13 cellular contexts compared by ENCODE assay signal in the genomic region with DNA sequence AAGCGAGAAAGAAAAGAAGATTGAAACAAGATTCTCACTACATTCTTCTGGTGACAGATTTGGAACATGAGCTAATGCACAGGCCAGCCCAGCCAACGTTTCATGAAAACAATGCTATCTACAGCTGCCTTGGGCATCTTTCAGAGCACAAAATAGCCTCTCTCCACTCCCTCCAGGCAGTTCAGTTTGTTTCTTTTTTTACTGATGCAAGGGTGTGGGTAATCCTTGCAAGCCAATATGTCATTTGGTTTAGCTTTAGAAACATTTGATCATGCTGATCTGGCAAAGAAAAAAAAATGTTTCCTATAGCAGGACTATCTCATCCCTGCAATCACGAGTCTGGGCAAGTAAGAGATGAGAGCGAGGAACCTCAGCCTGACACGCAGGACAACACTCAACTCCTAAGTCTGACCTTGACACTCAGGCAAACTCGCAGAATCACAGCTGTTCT. TPM values are rescaled to one million over a fixed set of nuclear protein-coding genes. Genes with fewer than 3 reads are reported as not detected.
DNase-seq lines count a peak whose midpoint lies in the region; ATAC-seq and TF ChIP-seq lines count a peak whose summit lies in the region.
"Had no signal": no experiment of that assay in that cellular context is flagged by ENCODE, and none has a peak within 500 bp of the region (broad histone marks: within the 10 kb centered on the region; RNA-seq: fewer than 3 reads in every experiment).

No MANE protein-coding gene starts in this region.

- H3K9me3 ChIP-seq in RWPE2 (ENCODE audit: severe bottlenecking) (no peaks in the 10 kb centered on the region), esophagus muscularis mucosa (no peaks in the 10 kb centered on the region), suprapubic skin (no peaks in the 10 kb centered on the region)

- H3K4me1 ChIP-seq in RWPE2 (ENCODE audit: insufficient read depth, poor library complexity, severe bottlenecking) = peaks cover 10% of the 10 kb centered on the region
- peaks cover 29 to 98% (median 97%) of the 10 kb centered on the region in 4 donors for H3K4me1 ChIP-seq in esophagus muscularis mucosa
- H3K4me1 ChIP-seq in suprapubic skin = peaks cover 38% of the 10 kb centered on the region

- DNase-seq in RWPE2 (ENCODE audit: low spot score) (no peak), esophagus muscularis mucosa (ENCODE audit: extremely low spot score) (no peak), medulla oblongata (ENCODE audit: extremely low spot score) (peak; percentile 30), suprapubic skin (ENCODE audit: low spot score in 2 of 2) (no peak), GM20000 (ENCODE audit: low spot score) (no peak)
- DNase-seq: activated B cell treated with CpG ODN at 0.5 μM for 24 hours; DMS 273 treated with DMSO at 0.1 percent for 48 hours; naive B cell; NCI-H1417; stimulated activated CD4-positive, alpha-beta T cell treated with anti-CD3 and anti-CD28 coated beads, Interleukin-2, amount 100 ng/mL, for 48 hours had no signal

- H3K36me3 ChIP-seq in RWPE2 (ENCODE audit: low read depth) (no peaks in the 10 kb centered on the region), esophagus muscularis mucosa (peaks cover 0 to 36% (median 11%) of the 10 kb centered on the region in 4 donors), suprapubic skin (peaks cover 6% of the 10 kb centered on the region)

- TF ChIP-seq EP300 in esophagus muscularis mucosa (IDR thresholded peaks at IDR 0.05) (no peak), suprapubic skin (IDR thresholded peaks at IDR 0.05) (no peak)

- WGBS in esophagus muscularis mucosa = 31% methylated on average over 6 of the region's 6 CpGs
- WGBS in suprapubic skin = 27% methylated on average over 6 of the region's 6 CpGs

- peak; percentile 39; the same call in 2 of the 3 replicates for ATAC-seq in RWPE2 (ENCODE audit: low read depth)
- no peak for ATAC-seq in HG03108 (IDR thresholded peaks at IDR 0.05; ENCODE audit: unreplicated experiment)
- no peak for ATAC-seq in HG03045 (IDR thresholded peaks at IDR 0.05; ENCODE audit: unreplicated experiment)
- ATAC-seq in HG03432 (IDR thresholded peaks at IDR 0.05; ENCODE audit: unreplicated experiment) = no peak

- H3K27me3 ChIP-seq in RWPE2 (ENCODE audit: insufficient read depth, poor library complexity, severe bottlenecking) (no peaks in the 10 kb centered on the region), esophagus muscularis mucosa (no peaks in the 10 kb centered on the region), suprapubic skin (no peaks in the 10 kb centered on the region)

- no peak for TF ChIP-seq POLR2A in esophagus muscularis mucosa (IDR thresholded peaks at IDR 0.05; ENCODE audit: low read depth)
- TF ChIP-seq POLR2A in suprapubic skin (IDR thresholded peaks at IDR 0.05) = no peak

- TF ChIP-seq CTCF in RWPE2 (IDR thresholded peaks at IDR 0.05; ENCODE audit: poor library complexity, severe bottlenecking) = no peak
- TF ChIP-seq CTCF in esophagus muscularis mucosa (IDR thresholded peaks at IDR 0.05) = no peak
- no peak for TF ChIP-seq CTCF in suprapubic skin (IDR thresholded peaks at IDR 0.05)
- no peak for TF ChIP-seq CTCF in GM20000 (IDR thresholded peaks at IDR 0.05; ENCODE audit: extremely low read depth, missing control alignments)

- intact Hi-C loops in esophagus muscularis mucosa (cut with DNase I) = loop anchor here (10.0 kb wide), 1 partner anchor 136 kb away; no protein-coding TSS in a partner anchor

- no peak overlapping the region for H3K4me3 ChIP-seq in RWPE2 (ENCODE audit: severe bottlenecking)
- peak overlapping the region in 2 of 4 donors; percentile 2 to 5 for H3K4me3 ChIP-seq in esophagus muscularis mucosa
- peak overlapping the region; percentile 5 for H3K4me3 ChIP-seq in suprapubic skin

- H3K27ac ChIP-seq in RWPE2 (ENCODE audit: poor library complexity, severe bottlenecking) = peak overlapping the region; percentile 11
- H3K27ac ChIP-seq in esophagus muscularis mucosa (replicated peaks in 1 of 4) = peak overlapping the region; percentile 67 to 81 (median 76)
- H3K27ac ChIP-seq in suprapubic skin = peak overlapping the region; percentile 81

RNA-seq across cellular contexts. Expression of a gene that starts 35.9 kb away (rescaled TPM):
- total RNA-seq in esophagus muscularis mucosa (1,000 to 10,000 TPM in 1 of 4 donors, 100 to 1,000 TPM in 3; 785 to 1,099 (median 921) TPM), suprapubic skin (100 to 1,000 TPM in 1 of 4 donors, 10 to 100 TPM in 3; 52.9 to 129 (median 72.1) TPM)

Comparison
In these comparisons a context has a peak if more than half of its experiments do, and no peak if none do; other contexts are left out.
1. H3K27ac ChIP-seq: peak in every context shown above with its lines; median percentile 81 in suprapubic skin; 76 in esophagus muscularis mucosa; 11 in RWPE2.
2. RNA of a gene that starts 35.9 kb away (total RNA-seq): 785 to 1,099 TPM in esophagus muscularis mucosa; 52.9 to 129 TPM in suprapubic skin; every median in the first group is over 4 times any median in the second.